Comparison of ENCODE assay signal across 7 cellular contexts in the genomic region with DNA sequence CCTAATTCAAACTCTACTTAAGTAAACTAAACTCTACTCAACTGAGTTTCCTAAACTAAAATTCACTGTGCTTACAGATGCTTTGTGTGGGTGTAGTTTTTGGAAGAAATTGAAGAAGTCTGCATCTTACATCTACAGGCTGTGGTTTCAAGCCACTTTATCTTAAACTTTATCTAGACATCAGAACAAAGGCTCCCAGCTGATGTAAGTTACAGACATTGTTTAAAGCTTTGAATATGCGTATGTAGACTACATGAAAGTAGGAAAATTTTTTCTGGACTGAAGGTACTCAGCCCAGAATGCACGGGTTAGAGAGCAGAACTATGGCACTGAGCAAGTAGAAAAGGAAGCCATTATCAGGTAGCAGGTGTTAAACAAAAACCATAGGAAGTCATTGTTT.
"Had no signal": no experiment of that assay in that cellular context is flagged by ENCODE, and none has a peak within 500 bp of the region (broad histone marks: within the 10 kb centered on the region; RNA-seq: fewer than 3 reads in every experiment).

No MANE protein-coding gene starts in this region.

- H3K4me1 ChIP-seq: pancreas, sigmoid colon, spleen had no signal

- H3K9me3 ChIP-seq: lower lobe of right lung, pancreas, sigmoid colon, spleen had no signal

- H3K27ac ChIP-seq: lower lobe of right lung, pancreas, sigmoid colon, spleen had no signal

- H3K36me3 ChIP-seq: lower lobe of right lung, pancreas, sigmoid colon, spleen had no signal

- H3K27me3 ChIP-seq: pancreas, sigmoid colon had no signal

- ATAC-seq: left cardiac atrium, lower lobe of right lung, pancreas had no signal

- FAIRE-seq: pancreas had no signal

- H3K4me3 ChIP-seq: lower lobe of right lung, pancreas, sigmoid colon, spleen had no signal

- DNase-seq: activated naive CD4-positive, alpha-beta T cell treated with Interleukin-2 at 50 U/mL for 16 hours; erythroblast; left cardiac atrium; lower lobe of right lung; pancreas; sigmoid colon; spleen had no signal
